In genomic region chr11:87092159-87092558, GRCh38 we compare ENCODE assay signal across 31 cellular contexts. TPM values are rescaled to one million over a fixed set of nuclear protein-coding genes. Genes with fewer than 3 reads are reported as not detected.
DNase-seq lines count a peak whose midpoint lies in the region; ATAC-seq and TF ChIP-seq lines count a peak whose summit lies in the region.
"Had no signal": no experiment of that assay in that cellular context is flagged by ENCODE, and none has a peak within 500 bp of the region (broad histone marks: within the 10 kb centered on the region; RNA-seq: fewer than 3 reads in every experiment).

No MANE protein-coding gene starts in this region.

- H3K36me3 Mint-ChIP-seq in naive thymus-derived CD8-positive, alpha-beta T cell = peaks cover 25 to 53% (median 41%) of the 10 kb centered on the region in 3 donors
- peaks cover 22 to 31% of the 10 kb centered on the region in 2 donors for H3K36me3 Mint-ChIP-seq in activated naive CD4-positive, alpha-beta T cell treated with anti-CD3 and anti-CD28 coated beads, Interleukin-2, amount 50 U/mL, for 72 hours

- no peaks in the 10 kb centered on the region for H3K27me3 Mint-ChIP-seq in naive thymus-derived CD8-positive, alpha-beta T cell
- H3K27me3 Mint-ChIP-seq: activated CD4-positive, alpha-beta T cell treated with anti-CD3 and anti-CD28 coated beads for 36 hours; B cell; naive thymus-derived CD4-positive, alpha-beta T cell; stimulated activated naive CD8-positive, alpha-beta T cell treated with anti-CD3 and anti-CD28 coated beads, Interleukin-15, amount 100 ng/mL, for 72 hours had no signal

- TF ChIP-seq CTCF in fibroblast of the aortic adventitia (IDR thresholded peaks at IDR 0.05; ENCODE audit: insufficient read depth, low read length) = no peak

- no peak overlapping the region for H3K4me3 Mint-ChIP-seq in naive thymus-derived CD8-positive, alpha-beta T cell
- H3K4me3 Mint-ChIP-seq: activated CD4-positive, alpha-beta T cell treated with anti-CD3 and anti-CD28 coated beads for 36 hours; activated CD8-positive, alpha-beta T cell treated with anti-CD3 and anti-CD28 coated beads, Interleukin-2, amount 10 ng/mL, durations not matched to agents 7 days and 5 days; B cell; CD8-positive, alpha-beta T cell; naive thymus-derived CD4-positive, alpha-beta T cell; stimulated activated naive CD8-positive, alpha-beta T cell treated with anti-CD3 and anti-CD28 coated beads, Interleukin-15, amount 100 ng/mL, for 72 hours had no signal

- no peak overlapping the region for H3K4me3 ChIP-seq in fibroblast of the aortic adventitia (ENCODE audit: low read depth, low read length)
- H3K4me3 ChIP-seq: cardiac muscle cell, gastrocnemius medialis, GM12878, prostate gland, right lobe of liver, thoracic aorta had no signal

- H3K4me1 Mint-ChIP-seq in naive thymus-derived CD8-positive, alpha-beta T cell = peaks cover 0 to 2% (median under 1%) of the 10 kb centered on the region in 4 donors
- H3K4me1 Mint-ChIP-seq: activated CD4-positive, alpha-beta T cell treated with anti-CD3 and anti-CD28 coated beads for 36 hours had no signal

- POLR2A ChIA-PET in naive thymus-derived CD8-positive, alpha-beta T cell (lab: Charles Lee) = no interaction called here

- DNase-seq in EL (peak; percentile 21), NCI-H69 (lab: John Stamatoyannopoulos, UW) (peak; percentile 9), amniotic epithelial cell (ENCODE audit: low read depth) (peak; percentile 13), fibroblast of the aortic adventitia (ENCODE audit: low read depth) (peak; percentile 18), NCI-H2171 (lab: John Stamatoyannopoulos, UW) (no peak)
- DNase-seq in naive thymus-derived CD8-positive, alpha-beta T cell = no peak
- DNase-seq in activated naive CD4-positive, alpha-beta T cell treated with anti-CD3 and anti-CD28 coated beads, Interleukin-2, amount 50 U/mL, for 72 hours (ENCODE audit: low spot score in 2 of 2) = no peak
- DNase-seq: activated CD4-positive, alpha-beta T cell treated with anti-CD3 and anti-CD28 coated beads for 36 hours; activated CD8-positive, alpha-beta T cell treated with anti-CD3 and anti-CD28 coated beads, Interleukin-2, amount 10 ng/mL, durations not matched to agents 7 days and 5 days; activated naive CD4-positive, alpha-beta T cell treated with anti-CD3 and anti-CD28 coated beads, Interleukin-2, amount 50 U/mL, for 16 hours; CD8-positive, alpha-beta T cell; effector CD4-positive, alpha-beta T cell; gastrocnemius medialis; kidney glomerular epithelial cell; midbrain; naive thymus-derived CD4-positive, alpha-beta T cell; NCI-H1436; NCI-H2081 treated with DMSO at 0.1 percent for 48 hours; NCI-H345; NCI-H748 treated with DMSO at 0.1 percent for 48 hours; right lobe of liver; SHP77; stimulated activated CD4-positive, alpha-beta T cell treated with anti-CD3 and anti-CD28 coated beads, Interleukin-12 subunit alpha, Interleukin-12 subunit beta, amount 100 ng/mL, for 4 hours; stimulated activated CD4-positive, alpha-beta T cell treated with anti-CD3 and anti-CD28 coated beads, Interleukin-2, amount 100 ng/mL, for 48 hours; stimulated activated naive CD8-positive, alpha-beta T cell treated with anti-CD3 and anti-CD28 coated beads, Interleukin-15, amount 100 ng/mL, for 72 hours had no signal

- no peak overlapping the region for H3K27ac Mint-ChIP-seq in naive thymus-derived CD8-positive, alpha-beta T cell
- H3K27ac Mint-ChIP-seq in activated naive CD4-positive, alpha-beta T cell treated with anti-CD3 and anti-CD28 coated beads, Interleukin-2, amount 50 U/mL, for 72 hours = no peak overlapping the region
- H3K27ac Mint-ChIP-seq: activated CD4-positive, alpha-beta T cell treated with anti-CD3 and anti-CD28 coated beads for 36 hours; activated CD8-positive, alpha-beta T cell treated with anti-CD3 and anti-CD28 coated beads, Interleukin-2, amount 10 ng/mL, durations not matched to agents 7 days and 5 days; B cell; CD8-positive, alpha-beta T cell; naive thymus-derived CD4-positive, alpha-beta T cell; stimulated activated naive CD8-positive, alpha-beta T cell treated with anti-CD3 and anti-CD28 coated beads, Interleukin-15, amount 100 ng/mL, for 72 hours had no signal

- no peak for ATAC-seq in naive thymus-derived CD8-positive, alpha-beta T cell
- no peak for ATAC-seq in activated naive CD4-positive, alpha-beta T cell treated with anti-CD3 and anti-CD28 coated beads, Interleukin-2, amount 50 U/mL, for 72 hours
- ATAC-seq in SK-N-SH treated with all-trans-retinoic acid at 6 μM for 48 hours = no peak
- ATAC-seq: activated CD4-positive, alpha-beta T cell treated with anti-CD3 and anti-CD28 coated beads for 36 hours; activated CD8-positive, alpha-beta T cell treated with anti-CD3 and anti-CD28 coated beads, Interleukin-2, amount 10 ng/mL, durations not matched to agents 7 days and 5 days; CD8-positive, alpha-beta T cell; gastrocnemius medialis; GM12878; naive thymus-derived CD4-positive, alpha-beta T cell; right lobe of liver; stimulated activated naive CD8-positive, alpha-beta T cell treated with anti-CD3 and anti-CD28 coated beads, Interleukin-15, amount 100 ng/mL, for 72 hours had no signal

- peaks cover 0 to 32% (median 13%) of the 10 kb centered on the region in 9 donors for H3K9me3 Mint-ChIP-seq in naive thymus-derived CD8-positive, alpha-beta T cell
- H3K9me3 Mint-ChIP-seq in activated naive CD4-positive, alpha-beta T cell treated with anti-CD3 and anti-CD28 coated beads, Interleukin-2, amount 50 U/mL, for 72 hours = no peaks in the 10 kb centered on the region

TF ChIP-seq in SK-N-SH treated with all-trans-retinoic acid at 6 μM for 48 hours, 23 proteins besides CTCF, POLR2A, EP300 and RAD21:
- TF ChIP-seq ZFP3 (CRISPR knock-in tag; IDR thresholded peaks at IDR 0.05) = no peak

RNA-seq across cellular contexts. Expression of gene TMEM135, which starts 54.4 kb away (rescaled TPM):
- total RNA-seq in fibroblast of the aortic adventitia (ENCODE audit: low replicate concordance) = 22.7 and 30.0 TPM in 2 replicates
- total RNA-seq in naive thymus-derived CD8-positive, alpha-beta T cell = 1 to 10 TPM; 8.7 to 9.2 TPM
- 10 to 100 TPM in 1 of 3 donors, 1 to 10 TPM in 2; 5.4 to 20.4 (median 5.7) TPM for polyA plus RNA-seq in naive thymus-derived CD8-positive, alpha-beta T cell
- total RNA-seq in activated naive CD4-positive, alpha-beta T cell treated with anti-CD3 and anti-CD28 coated beads, Interleukin-2, amount 50 U/mL, for 72 hours = 10 to 100 TPM; 14.3 to 24.0 TPM

Comparison
In these comparisons a context has a peak if more than half of its experiments do, and no peak if none do; other contexts are left out.
1. DNase-seq: peak in EL (single experiment), NCI-H69 (single experiment), amniotic epithelial cell (single experiment) and fibroblast of the aortic adventitia (single experiment); none in naive thymus-derived CD8-positive, alpha-beta T cell (0 of 10), activated naive CD4-positive, alpha-beta T cell treated with anti-CD3 and anti-CD28 coated beads, Interleukin-2, amount 50 U/mL, for 72 hours (0 of 2) and NCI-H2171 (single experiment).